Comparison of ENCODE assay signal across 21 cellular contexts in the genomic region with DNA sequence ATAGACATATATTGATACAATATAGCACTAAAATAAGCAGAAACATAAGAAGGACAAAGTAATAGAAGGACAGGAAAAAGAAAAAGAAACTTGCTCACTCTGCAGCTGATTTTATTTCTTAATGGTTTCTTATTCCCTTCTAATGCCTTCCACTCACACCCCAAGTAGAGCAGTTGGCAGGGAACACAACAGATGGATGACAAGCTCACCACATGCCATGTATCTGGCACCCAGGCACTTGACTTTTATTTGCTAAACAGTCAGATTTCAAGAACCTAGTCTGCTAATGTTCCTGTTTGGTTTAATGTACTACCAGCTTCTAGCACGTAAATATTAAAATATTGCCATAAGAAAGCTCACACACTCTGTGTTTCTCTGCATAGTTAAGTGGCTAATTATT.
DNase-seq lines count a peak whose midpoint lies in the region; ATAC-seq and TF ChIP-seq lines count a peak whose summit lies in the region.
"Had no signal": no experiment of that assay in that cellular context is flagged by ENCODE, and none has a peak within 500 bp of the region (broad histone marks: within the 10 kb centered on the region; RNA-seq: fewer than 3 reads in every experiment).

No MANE protein-coding gene starts in this region.

- H3K4me1 ChIP-seq in left lung = no peaks in the 10 kb centered on the region
- no peaks in the 10 kb centered on the region for H3K4me1 ChIP-seq in CD8-positive, alpha-beta memory T cell (ENCODE audit: insufficient read depth, low read length)
- H3K4me1 ChIP-seq: right atrium auricular region had no signal

- ATAC-seq in left lung (peak; percentile 93), GM18498 (IDR thresholded peaks at IDR 0.05; ENCODE audit: unreplicated experiment) (no peak), GM19324 (IDR thresholded peaks at IDR 0.05; ENCODE audit: low FRiP score, unreplicated experiment) (no peak)
- ATAC-seq: activated CD4-positive, CD25-positive, alpha-beta regulatory T cell treated with anti-CD3 and anti-CD28 coated beads, Interleukin-2, amount 50 U/mL, for 24 hours; activated CD8-positive, alpha-beta T cell treated with anti-CD3 and anti-CD28 coated beads, Interleukin-2, amount 10 ng/mL, durations not matched to agents 7 days and 5 days; CD8-positive, alpha-beta T cell had no signal

- H3K9me3 ChIP-seq in left lung (no peaks in the 10 kb centered on the region), MG63 (no peaks in the 10 kb centered on the region)
- H3K9me3 ChIP-seq in CD8-positive, alpha-beta memory T cell (ENCODE audit: low read length) = no peaks in the 10 kb centered on the region
- H3K9me3 ChIP-seq: right atrium auricular region had no signal

- POLR2A ChIA-PET in CD8-positive, alpha-beta memory T cell (lab: Charles Lee) = no interaction called here

- no peak overlapping the region for H3K27ac ChIP-seq in left lung
- H3K27ac ChIP-seq in CD8-positive, alpha-beta memory T cell (ENCODE audit: low read depth, low read length) = no peak overlapping the region
- H3K27ac ChIP-seq: hepatocyte had no signal

- H3K27me3 Mint-ChIP-seq in CD8-positive, alpha-beta memory T cell = peaks cover 2 to 13% of the 10 kb centered on the region in 2 donors
- H3K27me3 Mint-ChIP-seq: IgD-negative memory B cell had no signal

- peak; percentile 63 for DNase-seq in DMS153 (lab: John Stamatoyannopoulos, UW)
- DNase-seq in LHCN-M2 (ENCODE audit: low read depth) = peak; percentile 70
- peak; percentile 94 to 97 for DNase-seq in NCI-H524 (lab: John Stamatoyannopoulos, UW)
- DNase-seq in left lung = no peak
- no peak for DNase-seq in CD8-positive, alpha-beta memory T cell
- no peak for DNase-seq in MG63
- DNase-seq: activated CD8-positive, alpha-beta T cell treated with anti-CD3 and anti-CD28 coated beads, Interleukin-2, amount 10 ng/mL, durations not matched to agents 7 days and 5 days; activated T-cell treated with anti-CD3 and anti-CD28 coated beads, Interleukin-2, amount 50 U/mL, for 1 hour; CD8-positive, alpha-beta T cell; EL; foreskin fibroblast; MM.1S; NCI-H2107; occipital lobe had no signal

- H3K4me3 ChIP-seq in left lung (no peak overlapping the region), MG63 (no peak overlapping the region)
- no peak overlapping the region for H3K4me3 ChIP-seq in CD8-positive, alpha-beta memory T cell (ENCODE audit: low read length)
- H3K4me3 ChIP-seq: hepatocyte, lung, right atrium auricular region had no signal

- H3K9me3 Mint-ChIP-seq in CD8-positive, alpha-beta memory T cell = no peaks in the 10 kb centered on the region
- H3K9me3 Mint-ChIP-seq: CD8-positive, alpha-beta T cell; IgD-negative memory B cell had no signal

- H3K27me3 ChIP-seq in left lung = no peaks in the 10 kb centered on the region
- no peaks in the 10 kb centered on the region for H3K27me3 ChIP-seq in CD8-positive, alpha-beta memory T cell (ENCODE audit: insufficient read depth, low read length, poor library complexity, severe bottlenecking)
- peaks cover 3% of the 10 kb centered on the region; the same call in 1 of the 2 replicates for H3K27me3 ChIP-seq in MG63
- H3K27me3 ChIP-seq: hepatocyte, right atrium auricular region had no signal

- no peak overlapping the region for H3K27ac Mint-ChIP-seq in CD8-positive, alpha-beta memory T cell
- H3K27ac Mint-ChIP-seq: activated CD8-positive, alpha-beta T cell treated with anti-CD3 and anti-CD28 coated beads, Interleukin-2, amount 10 ng/mL, durations not matched to agents 7 days and 5 days; CD8-positive, alpha-beta T cell had no signal

- TF ChIP-seq CTCF in left lung (IDR thresholded peaks at IDR 0.05) = no peak

- no peaks in the 10 kb centered on the region for H3K36me3 Mint-ChIP-seq in CD8-positive, alpha-beta memory T cell
- H3K36me3 Mint-ChIP-seq: CD8-positive, alpha-beta T cell had no signal

- H3K4me3 Mint-ChIP-seq in CD8-positive, alpha-beta memory T cell = no peak overlapping the region
- H3K4me3 Mint-ChIP-seq: activated CD8-positive, alpha-beta T cell treated with anti-CD3 and anti-CD28 coated beads, Interleukin-2, amount 10 ng/mL, durations not matched to agents 7 days and 5 days; CD8-positive, alpha-beta T cell; IgD-negative memory B cell had no signal

- H3K4me1 Mint-ChIP-seq in CD8-positive, alpha-beta memory T cell = no peaks in the 10 kb centered on the region

- intact Hi-C loops in left lung (cut with DNase I) = no loop called here

- H3K36me3 ChIP-seq in left lung (no peaks in the 10 kb centered on the region), MG63 (no peaks in the 10 kb centered on the region)
- H3K36me3 ChIP-seq in CD8-positive, alpha-beta memory T cell (ENCODE audit: insufficient read depth, low read length) = no peaks in the 10 kb centered on the region
- H3K36me3 ChIP-seq: right atrium auricular region had no signal

- CTCF ChIA-PET in CD8-positive, alpha-beta memory T cell (lab: Charles Lee) = no interaction called here

Comparison
In these comparisons a context has a peak if more than half of its experiments do, and no peak if none do; other contexts are left out.
1. DNase-seq: peak in DMS153 (single experiment), LHCN-M2 (single experiment) and NCI-H524 (2 of 2); none in left lung (0 of 2), CD8-positive, alpha-beta memory T cell (0 of 5) and MG63 (single experiment).